Comparison of ENCODE assay signal across 8 cellular contexts in the genomic region with DNA sequence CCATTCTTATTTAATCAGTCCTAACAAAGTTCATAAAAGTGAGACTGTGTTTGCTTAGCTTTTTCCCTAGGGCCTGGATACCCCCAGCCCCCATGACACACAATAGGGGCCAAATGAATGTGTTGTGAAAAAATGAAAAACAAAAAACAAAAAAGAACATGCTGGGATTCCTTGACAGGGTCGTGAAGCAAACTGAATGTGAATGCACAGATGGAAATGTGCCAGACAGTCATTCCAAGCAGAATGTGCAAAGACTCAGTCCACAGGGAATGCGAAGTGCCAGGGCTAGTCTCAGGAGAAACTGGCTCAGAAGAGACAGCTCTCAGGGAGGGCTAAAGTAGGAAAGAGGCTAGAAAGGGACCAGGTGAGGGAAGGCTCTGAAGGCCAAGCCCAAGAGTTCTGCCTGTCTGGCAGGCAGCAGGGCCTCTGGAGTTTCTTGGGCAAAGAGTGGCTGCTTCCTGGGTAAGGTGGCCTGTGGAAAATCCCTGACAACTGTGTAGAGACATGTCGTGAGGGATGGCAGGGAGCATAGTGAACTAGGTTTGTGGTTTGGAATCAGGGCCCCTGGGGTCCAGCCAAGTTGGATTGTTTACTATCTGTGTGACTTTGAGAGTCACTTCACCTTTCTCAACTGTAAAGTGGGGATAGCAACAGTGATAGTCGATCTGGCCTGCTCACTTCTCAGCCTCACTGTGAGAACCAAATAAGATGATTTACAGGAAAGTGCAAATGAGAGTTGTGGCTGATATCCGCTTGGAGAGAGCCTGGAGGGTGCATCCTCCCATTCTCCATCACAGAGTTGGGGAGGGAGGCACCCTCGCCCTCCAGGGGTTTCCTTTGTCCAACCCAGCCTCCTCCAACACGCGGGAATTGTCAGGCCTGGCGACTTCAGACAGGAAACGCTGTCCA. TPM values are rescaled to one million over a fixed set of nuclear protein-coding genes. Genes with fewer than 3 reads are reported as not detected.
DNase-seq lines count a peak whose midpoint lies in the region; ATAC-seq and TF ChIP-seq lines count a peak whose summit lies in the region.

No MANE protein-coding gene starts in this region.

- peaks cover 5 to 18% (median 14%) of the 10 kb centered on the region in 3 donors for H3K36me3 ChIP-seq in tibial artery

- peak overlapping the region; percentile 78 for H3K4me3 Mint-ChIP-seq in activated naive CD8-positive, alpha-beta T cell treated with anti-CD3 and anti-CD28 coated beads, Interleukin-2, amount 50 U/mL, for 24 hours

- H3K9me3 ChIP-seq in tibial artery = no peaks in the 10 kb centered on the region

- peak overlapping the region; percentile 31 for H3K27ac Mint-ChIP-seq in activated naive CD8-positive, alpha-beta T cell treated with anti-CD3 and anti-CD28 coated beads, Interleukin-2, amount 50 U/mL, for 24 hours

- peak; percentile 4 for ATAC-seq in HG02938 (IDR thresholded peaks at IDR 0.05; ENCODE audit: unreplicated experiment)
- no peak for ATAC-seq in activated naive CD8-positive, alpha-beta T cell treated with anti-CD3 and anti-CD28 coated beads, Interleukin-2, amount 50 U/mL, for 24 hours
- ATAC-seq in left lobe of liver = peak; percentile 2
- ATAC-seq in GM19397 (IDR thresholded peaks at IDR 0.05; ENCODE audit: unreplicated experiment) = no peak

- H3K27me3 Mint-ChIP-seq in activated naive CD8-positive, alpha-beta T cell treated with anti-CD3 and anti-CD28 coated beads, Interleukin-2, amount 50 U/mL, for 24 hours = no peaks in the 10 kb centered on the region

- H3K4me1 ChIP-seq in tibial artery = peaks cover 6 to 35% (median 22%) of the 10 kb centered on the region in 4 donors

- no peaks in the 10 kb centered on the region for H3K9me3 Mint-ChIP-seq in activated naive CD8-positive, alpha-beta T cell treated with anti-CD3 and anti-CD28 coated beads, Interleukin-2, amount 50 U/mL, for 24 hours

- intact Hi-C loops in tibial artery (cut with DNase I; ENCODE audit: low total_unique reads) = no loop called here

- H3K4me1 Mint-ChIP-seq in activated naive CD8-positive, alpha-beta T cell treated with anti-CD3 and anti-CD28 coated beads, Interleukin-2, amount 50 U/mL, for 24 hours = peaks cover 32% of the 10 kb centered on the region

- peak; percentile 53 for DNase-seq in AG10803 (ENCODE audit: low read depth)
- DNase-seq in activated naive CD8-positive, alpha-beta T cell treated with anti-CD3 and anti-CD28 coated beads, Interleukin-2, amount 50 U/mL, for 24 hours = no peak
- peak; percentile 63 for DNase-seq in left lobe of liver (ENCODE audit: low spot score)
- DNase-seq in tibial artery = no peak
- no peak for DNase-seq in NCI-H2081 (lab: John Stamatoyannopoulos, UW)
- DNase-seq in GOT3 (lab: John Stamatoyannopoulos, UW) = no peak

- no peaks in the 10 kb centered on the region for H3K27me3 ChIP-seq in tibial artery

- peaks cover 1% of the 10 kb centered on the region for H3K36me3 Mint-ChIP-seq in activated naive CD8-positive, alpha-beta T cell treated with anti-CD3 and anti-CD28 coated beads, Interleukin-2, amount 50 U/mL, for 24 hours (ENCODE audit: low read depth)

- H3K27ac ChIP-seq in tibial artery = peak overlapping the region; percentile 72 to 91

- peak overlapping the region; percentile 76 for H3K4me3 ChIP-seq in AG10803 (ENCODE audit: low read length)
- peak overlapping the region; percentile 68 to 71 for H3K4me3 ChIP-seq in tibial artery

- no peak for TF ChIP-seq CTCF in AG10803 (conservative IDR thresholded peaks at IDR 0.05; ENCODE audit: low read length)
- no peak for TF ChIP-seq CTCF in tibial artery (IDR thresholded peaks at IDR 0.05)

RNA-seq across cellular contexts. Expression of a gene that starts 1.2 kb away (rescaled TPM):
- 21.4 TPM for total RNA-seq in left lobe of liver

RNA-seq across cellular contexts. Expression of a gene that starts 13.6 kb away (rescaled TPM):
- 3.3 TPM for total RNA-seq in left lobe of liver

RNA-seq across cellular contexts. Expression of a gene that starts 16.3 kb away (rescaled TPM):
- total RNA-seq in left lobe of liver = 0.13 TPM

RNA-seq across cellular contexts. Expression of a gene that starts 16.3 kb away (rescaled TPM):
- 1.4 TPM for total RNA-seq in left lobe of liver

RNA-seq across cellular contexts. Expression of a gene that starts 28.7 kb away (rescaled TPM):
- 0.43 TPM for total RNA-seq in left lobe of liver

Comparison
In these comparisons a context has a peak if more than half of its experiments do, and no peak if none do; other contexts are left out.
1. DNase-seq: peak in AG10803 (single experiment) and left lobe of liver (single experiment); none in activated naive CD8-positive, alpha-beta T cell treated with anti-CD3 and anti-CD28 coated beads, Interleukin-2, amount 50 U/mL, for 24 hours (single experiment), tibial artery (0 of 2), NCI-H2081 (0 of 2) and GOT3 (single experiment).
2. ATAC-seq: peak in HG02938 (single experiment) and left lobe of liver (single experiment); none in activated naive CD8-positive, alpha-beta T cell treated with anti-CD3 and anti-CD28 coated beads, Interleukin-2, amount 50 U/mL, for 24 hours (single experiment) and GM19397 (single experiment).